10 cellular contexts compared by ENCODE assay signal in the genomic region with DNA sequence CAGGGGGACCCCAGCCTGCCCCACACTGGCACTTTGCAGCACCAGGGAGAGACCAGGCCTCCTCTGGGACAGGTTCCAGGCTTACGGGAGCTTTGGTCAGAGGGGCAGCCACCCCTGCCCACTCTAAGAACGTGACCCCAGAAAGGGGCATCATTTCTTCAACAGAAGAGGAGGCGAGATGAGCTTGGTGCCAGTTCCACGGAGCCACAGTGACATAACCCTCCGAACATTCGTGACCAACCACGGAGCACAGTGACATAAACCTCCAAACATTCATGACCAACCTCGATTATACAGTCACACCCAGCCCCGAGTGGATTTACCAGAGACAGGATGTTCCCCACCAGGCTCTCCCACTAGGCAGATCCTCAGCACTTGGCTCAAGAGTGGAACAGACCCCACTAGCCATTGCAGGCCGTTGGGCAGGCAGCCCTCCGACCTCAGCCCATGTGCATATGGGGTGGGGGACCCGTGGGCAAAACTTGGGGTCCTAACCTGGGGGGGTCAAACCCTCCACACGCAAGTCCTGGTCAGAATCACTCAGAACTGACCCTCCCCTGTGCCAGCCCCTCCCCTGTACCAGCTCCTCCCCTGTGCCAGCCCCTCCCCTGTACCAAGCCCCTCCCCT.
DNase-seq lines count a peak whose midpoint lies in the region; ATAC-seq and TF ChIP-seq lines count a peak whose summit lies in the region.
"Had no signal": no experiment of that assay in that cellular context is flagged by ENCODE, and none has a peak within 500 bp of the region (broad histone marks: within the 10 kb centered on the region; RNA-seq: fewer than 3 reads in every experiment).

No MANE protein-coding gene starts in this region.

- H3K4me3 Mint-ChIP-seq in activated T-cell treated with anti-CD3 and anti-CD28 coated beads, Interleukin-2, amount 50 U/mL, for 24 hours, result no peak overlapping the region
- no peak overlapping the region for H3K4me3 Mint-ChIP-seq in activated T-cell treated with anti-CD3 and anti-CD28 coated beads, Interleukin-2, amount 50 U/mL, for 4 hours

- DNase-seq in activated T-cell treated with anti-CD3 and anti-CD28 coated beads, Interleukin-2, amount 50 U/mL, for 24 hours, result peak; percentile 28
- no peak for DNase-seq in activated T-cell treated with anti-CD3 and anti-CD28 coated beads, Interleukin-2, amount 50 U/mL, for 4 hours
- DNase-seq in body of pancreas, result peak; percentile 3 to 11 (median 6)
- peak; percentile 18 to 42 (median 42) for DNase-seq in right lobe of liver
- peak; percentile 6 for DNase-seq in transverse colon
- no peak for DNase-seq in NCI-H2196 (lab: John Stamatoyannopoulos, UW; ENCODE audit: unreplicated experiment)
- DNase-seq in germinal center (ENCODE audit: low spot score), result no peak
- DNase-seq: dermis blood vessel endothelial cell, NCI-H82 had no signal

- H3K4me3 ChIP-seq in body of pancreas (no peak overlapping the region), right lobe of liver (no peak overlapping the region), transverse colon (no peak overlapping the region)

- H3K36me3 ChIP-seq in body of pancreas (replicated peaks in 1 of 2; ENCODE audit: insufficient read depth in 1 of 2, low read depth in 2 of 2) (no peaks in the 10 kb centered on the region), right lobe of liver (no peaks in the 10 kb centered on the region), transverse colon (no peaks in the 10 kb centered on the region)

- H3K27ac ChIP-seq in body of pancreas (no peak overlapping the region), right lobe of liver (no peak overlapping the region), transverse colon (no peak overlapping the region)

- H3K9me3 Mint-ChIP-seq in activated T-cell treated with anti-CD3 and anti-CD28 coated beads, Interleukin-2, amount 50 U/mL, for 24 hours, result no peaks in the 10 kb centered on the region
- peaks cover 4% of the 10 kb centered on the region for H3K9me3 Mint-ChIP-seq in activated T-cell treated with anti-CD3 and anti-CD28 coated beads, Interleukin-2, amount 50 U/mL, for 4 hours

- H3K4me1 ChIP-seq in body of pancreas, result no peaks in the 10 kb centered on the region
- no peaks in the 10 kb centered on the region for H3K4me1 ChIP-seq in right lobe of liver
- H3K4me1 ChIP-seq in transverse colon, result peaks cover 0 to 20% (median 2%) of the 10 kb centered on the region in 4 donors

- no peak for ATAC-seq in activated T-cell treated with anti-CD3 and anti-CD28 coated beads, Interleukin-2, amount 50 U/mL, for 4 hours
- ATAC-seq in body of pancreas, result no peak
- no peak for ATAC-seq in right lobe of liver
- ATAC-seq in HG03095 (IDR thresholded peaks at IDR 0.05; ENCODE audit: unreplicated experiment), result no peak

- peaks cover 25% of the 10 kb centered on the region for H3K4me1 Mint-ChIP-seq in activated T-cell treated with anti-CD3 and anti-CD28 coated beads, Interleukin-2, amount 50 U/mL, for 24 hours (ENCODE audit: low read depth)
- H3K4me1 Mint-ChIP-seq in activated T-cell treated with anti-CD3 and anti-CD28 coated beads, Interleukin-2, amount 50 U/mL, for 4 hours (ENCODE audit: low read depth), result peaks cover 16% of the 10 kb centered on the region

- TF ChIP-seq EP300 in transverse colon (IDR thresholded peaks at IDR 0.05; ENCODE audit: low read depth), result no peak

- no peak overlapping the region for H3K27ac Mint-ChIP-seq in activated T-cell treated with anti-CD3 and anti-CD28 coated beads, Interleukin-2, amount 50 U/mL, for 24 hours

- no peaks in the 10 kb centered on the region for H3K27me3 Mint-ChIP-seq in activated T-cell treated with anti-CD3 and anti-CD28 coated beads, Interleukin-2, amount 50 U/mL, for 24 hours
- no peaks in the 10 kb centered on the region for H3K27me3 Mint-ChIP-seq in activated T-cell treated with anti-CD3 and anti-CD28 coated beads, Interleukin-2, amount 50 U/mL, for 4 hours (ENCODE audit: low read depth)

- no peak for TF ChIP-seq CTCF in body of pancreas (IDR thresholded peaks at IDR 0.05)
- TF ChIP-seq CTCF in right lobe of liver (IDR thresholded peaks at IDR 0.05), result no peak
- no peak for TF ChIP-seq CTCF in transverse colon (IDR thresholded peaks at IDR 0.05)

- intact Hi-C loops in body of pancreas (cut with DNase I) (no loop called here), right lobe of liver (cut with DNase I) (no loop called here), transverse colon (cut with DNase I; ENCODE audit: low total_unique reads) (no loop called here)

- H3K9me3 ChIP-seq in body of pancreas (no peaks in the 10 kb centered on the region), right lobe of liver (no peaks in the 10 kb centered on the region), transverse colon (peaks cover 0 to 5% of the 10 kb centered on the region in 2 donors)

- no peaks in the 10 kb centered on the region for H3K27me3 ChIP-seq in body of pancreas
- no peaks in the 10 kb centered on the region for H3K27me3 ChIP-seq in right lobe of liver
- no peaks in the 10 kb centered on the region for H3K27me3 ChIP-seq in transverse colon

- H3K36me3 Mint-ChIP-seq in activated T-cell treated with anti-CD3 and anti-CD28 coated beads, Interleukin-2, amount 50 U/mL, for 24 hours (ENCODE audit: low read depth), result no peaks in the 10 kb centered on the region
- no peaks in the 10 kb centered on the region for H3K36me3 Mint-ChIP-seq in activated T-cell treated with anti-CD3 and anti-CD28 coated beads, Interleukin-2, amount 50 U/mL, for 4 hours (ENCODE audit: insufficient read depth)

- WGBS in body of pancreas, 2 donors, result 76 to 81% methylated on average over 10 to 13 of the region's 13 CpGs
- 80% methylated on average over 1 of the region's 13 CpGs for WGBS in right lobe of liver (ENCODE audit: insufficient coverage, low coverage, low lambda C conversion rate, missing lambda C conversion rate)
- WGBS in transverse colon (ENCODE audit: low coverage in 1 of 2), 2 donors, result 73% methylated on average over 13 of the region's 13 CpGs; no CpG with 5 or more reads in 1 of the 2 donors

- in situ Hi-C loops in transverse colon (cut with MboI; ENCODE audit: low pct_ligation_motif_present in 1 of 4, low pct_unique_long_range_greater_than_20kb in 1 of 4, low sequenced_read_pairs in 3 of 4), result no loop called here

- no peak for TF ChIP-seq POLR2A in body of pancreas (IDR thresholded peaks at IDR 0.05)
- no peak for TF ChIP-seq POLR2A in right lobe of liver (IDR thresholded peaks at IDR 0.05)
- no peak for TF ChIP-seq POLR2A in transverse colon (IDR thresholded peaks at IDR 0.05)

Comparison
In these comparisons a context has a peak if more than half of its experiments do, and no peak if none do; other contexts are left out.
1. DNase-seq: peak in activated T-cell treated with anti-CD3 and anti-CD28 coated beads, Interleukin-2, amount 50 U/mL, for 24 hours (single experiment), body of pancreas (4 of 4), right lobe of liver (3 of 3) and transverse colon (single experiment); none in activated T-cell treated with anti-CD3 and anti-CD28 coated beads, Interleukin-2, amount 50 U/mL, for 4 hours (single experiment), NCI-H2196 (single experiment) and germinal center (single experiment).